8 cellular contexts compared by ENCODE assay signal in genomic region chr6:131061771-131062160, GRCh38. TPM values are rescaled to one million over a fixed set of nuclear protein-coding genes. Genes with fewer than 3 reads are reported as not detected.
DNase-seq lines count a peak whose midpoint lies in the region; ATAC-seq and TF ChIP-seq lines count a peak whose summit lies in the region.

No MANE protein-coding gene starts in this region.

- H3K9me3 Mint-ChIP-seq in CD14-positive monocyte (peaks cover 5 to 12% (median 8%) of the 10 kb centered on the region in 7 donors), nephron (peaks cover 8% of the 10 kb centered on the region)

- peaks cover 0 to 3% of the 10 kb centered on the region in 2 donors for H3K36me3 Mint-ChIP-seq in CD14-positive monocyte
- H3K36me3 Mint-ChIP-seq in nephron (ENCODE audit: low read depth), result peaks cover 16% of the 10 kb centered on the region

- H3K4me1 Mint-ChIP-seq in CD14-positive monocyte (peaks cover 19% of the 10 kb centered on the region), nephron (peaks cover 50% of the 10 kb centered on the region)

- no peak for TF ChIP-seq CTCF in CD14-positive monocyte (IDR thresholded peaks at IDR 0.05)
- TF ChIP-seq CTCF in dorsolateral prefrontal cortex (IDR thresholded peaks at IDR 0.05 in 54 of 56, conservative IDR thresholded peaks at IDR 0.05 in 2 of 56; ENCODE audit: low read depth in 1 of 56, partially characterized antibody in 56 of 56), result no peak
- TF ChIP-seq CTCF in nephron (IDR thresholded peaks at IDR 0.05; ENCODE audit: unreplicated experiment in 3 of 3), result no peak

- H3K4me3 Mint-ChIP-seq in CD14-positive monocyte (peak overlapping the region; percentile 82 to 92), nephron (peak overlapping the region; percentile 85 to 88 (median 86))

- H3K27ac ChIP-seq in dorsolateral prefrontal cortex, result peak overlapping the region in 58 of 59 donors; percentile 7 to 96 (median 93)

- no peak for DNase-seq in CD14-positive monocyte (ENCODE audit: low spot score)
- peak; percentile 52 for DNase-seq in NAMALWA (ENCODE audit: low spot score)
- DNase-seq in dorsolateral prefrontal cortex, result no peak
- DNase-seq in MV-4-11 (lab: John Stamatoyannopoulos, UW), result no peak
- no peak for DNase-seq in NCI-H2171 (lab: John Stamatoyannopoulos, UW)

- no peak for ATAC-seq in GM18867 (IDR thresholded peaks at IDR 0.05; ENCODE audit: unreplicated experiment)
- ATAC-seq in HG03196 (IDR thresholded peaks at IDR 0.05; ENCODE audit: unreplicated experiment), result no peak

- H3K27ac Mint-ChIP-seq in CD14-positive monocyte (peak overlapping the region in 1 of 7 donors; percentile 71), nephron (peak overlapping the region; percentile 63 to 70 (median 68))

- H3K4me3 ChIP-seq in dorsolateral prefrontal cortex, result peak overlapping the region; percentile 53 to 99 (median 92)

- no peaks in the 10 kb centered on the region for H3K27me3 ChIP-seq in dorsolateral prefrontal cortex

- intact Hi-C loops in CD14-positive monocyte (cut with micrococcal nuclease) (no loop called here), dorsolateral prefrontal cortex (cut with DNase I) (loop anchor here (2.0 to 5.0 kb wide), 4 partner anchors 39 to 173 kb away; partner anchors contain the start of gene AKAP7 (in 1 of the 2))

- H3K27me3 Mint-ChIP-seq in CD14-positive monocyte (ENCODE audit: low read depth in 3 of 3), result peaks cover 2 to 20% (median 14%) of the 10 kb centered on the region in 3 donors
- no peaks in the 10 kb centered on the region for H3K27me3 Mint-ChIP-seq in nephron (ENCODE audit: low read depth)

RNA-seq across cellular contexts. Expression of gene EPB41L2, which starts 1.3 kb away (rescaled TPM):
- 1 to 10 TPM; 3.4 to 4.6 TPM for polyA plus RNA-seq in CD14-positive monocyte
- 100 to 1,000 TPM; 223 to 458 (median 339) TPM for total RNA-seq in dorsolateral prefrontal cortex

Comparison
In these comparisons a context has a peak if more than half of its experiments do, and no peak if none do; other contexts are left out.
1. intact Hi-C loops: an anchor here in dorsolateral prefrontal cortex (2.0 to 5.0 kb wide); none called in CD14-positive monocyte.